ENCODE assay signal across 8 cellular contexts in genomic region chr20:47663354-47664067, GRCh38.
DNase-seq lines count a peak whose midpoint lies in the region; ATAC-seq and TF ChIP-seq lines count a peak whose summit lies in the region.

No MANE protein-coding gene starts in this region.

- no peak overlapping the region for H3K9ac ChIP-seq in KMS-11

- DNase-seq in G401 (ENCODE audit: low spot score) (peak; percentile 74), SHP77 (lab: John Stamatoyannopoulos, UW) (peak; percentile 10 to 59), foreskin fibroblast (peak; percentile 60 to 88), omental fat pad (ENCODE audit: low spot score) (peak; percentile 74), thoracic aorta (ENCODE audit: low spot score) (no peak)
- DNase-seq in activated T-helper 2 cell treated with anti-CD3 and anti-CD28 coated beads, Interferon-gamma antibody, Interleukin-2, Interleukin-4, amounts not matched to agents 10 μg/mL and 5 μg/mL and 100 μg/mL, durations not matched to agents 14 hours and 24 hours and 36 hours (ENCODE audit: low spot score) = peak; percentile 64

- peak overlapping the region; percentile 11 for H3K27ac Mint-ChIP-seq in activated T-helper 2 cell treated with anti-CD3 and anti-CD28 coated beads, Interferon-gamma antibody, Interleukin-2, Interleukin-4, amounts not matched to agents 10 μg/mL and 5 μg/mL and 100 μg/mL, durations not matched to agents 14 hours and 24 hours and 36 hours

- peaks cover 20% of the 10 kb centered on the region for H3K36me3 Mint-ChIP-seq in activated T-helper 2 cell treated with anti-CD3 and anti-CD28 coated beads, Interferon-gamma antibody, Interleukin-2, Interleukin-4, amounts not matched to agents 10 μg/mL and 5 μg/mL and 100 μg/mL, durations not matched to agents 14 hours and 24 hours and 36 hours (ENCODE audit: low read depth)

- peak; percentile 60 for ATAC-seq in omental fat pad (ENCODE audit: low FRiP score)
- peak; percentile 57 for ATAC-seq in thoracic aorta (ENCODE audit: insufficient number of reproducible peaks, low FRiP score, low read depth)
- ATAC-seq in GM21515 (IDR thresholded peaks at IDR 0.05; ENCODE audit: unreplicated experiment) = no peak

- H3K36me3 ChIP-seq in KMS-11 (ENCODE audit: insufficient read depth) (no peaks in the 10 kb centered on the region), thoracic aorta (peaks cover 7% of the 10 kb centered on the region)

- peak overlapping the region; percentile 4; the same call in 1 of the 2 replicates for H2AFZ ChIP-seq in KMS-11 (ENCODE audit: low read depth)

- no peak overlapping the region for H3K27ac ChIP-seq in KMS-11
- H3K27ac ChIP-seq in thoracic aorta = no peak overlapping the region

- H3K27me3 Mint-ChIP-seq in activated T-helper 2 cell treated with anti-CD3 and anti-CD28 coated beads, Interferon-gamma antibody, Interleukin-2, Interleukin-4, amounts not matched to agents 10 μg/mL and 5 μg/mL and 100 μg/mL, durations not matched to agents 14 hours and 24 hours and 36 hours (ENCODE audit: low read depth) = no peaks in the 10 kb centered on the region

- TF ChIP-seq CTCF in KMS-11 (conservative IDR thresholded peaks at IDR 0.05; ENCODE audit: low read depth, low read length) = peak; percentile 98
- peak; percentile 98 for TF ChIP-seq CTCF in foreskin fibroblast (IDR thresholded peaks at IDR 0.05; ENCODE audit: low read depth, low read length)
- TF ChIP-seq CTCF in omental fat pad (IDR thresholded peaks at IDR 0.05) = peak in 1 of 3 donors; percentile 56
- TF ChIP-seq CTCF in thoracic aorta (IDR thresholded peaks at IDR 0.05) = peak; percentile 95

- no peak overlapping the region for H3K4me2 ChIP-seq in KMS-11

- no peaks in the 10 kb centered on the region for H3K9me3 ChIP-seq in thoracic aorta

- in situ Hi-C loops in G401 (cut with HindIII; ENCODE audit: low sequenced_read_pairs) = no loop called here

- no peaks in the 10 kb centered on the region for H3K79me2 ChIP-seq in KMS-11 (ENCODE audit: insufficient read depth, low read depth)

- H3K4me1 ChIP-seq in KMS-11 (ENCODE audit: low read depth, poor library complexity, severe bottlenecking) = no peaks in the 10 kb centered on the region
- H3K4me1 ChIP-seq in thoracic aorta (ENCODE audit: control insufficient read depth in 1 of 2, low read depth in 2 of 2) = peaks cover 4 to 20% of the 10 kb centered on the region in 2 donors

- peaks cover 13% of the 10 kb centered on the region for H3K4me1 Mint-ChIP-seq in activated T-helper 2 cell treated with anti-CD3 and anti-CD28 coated beads, Interferon-gamma antibody, Interleukin-2, Interleukin-4, amounts not matched to agents 10 μg/mL and 5 μg/mL and 100 μg/mL, durations not matched to agents 14 hours and 24 hours and 36 hours (ENCODE audit: low read depth)

- H3K27me3 ChIP-seq in KMS-11 (ENCODE audit: insufficient read depth, low read depth) (no peaks in the 10 kb centered on the region; the same call in 1 of the 2 replicates), thoracic aorta (replicated peaks; ENCODE audit: insufficient read depth) (no peaks in the 10 kb centered on the region)

- intact Hi-C loops in activated T-helper 2 cell treated with anti-CD3 and anti-CD28 coated beads, Interferon-gamma antibody, Interleukin-2, Interleukin-4, amounts not matched to agents 10 μg/mL and 5 μg/mL and 100 μg/mL, durations not matched to agents 14 hours and 24 hours and 36 hours (cut with micrococcal nuclease) = loop anchor here (5.0 kb wide), 1 partner anchor 959 kb away; no protein-coding TSS in a partner anchor

- H3K4me3 Mint-ChIP-seq in activated T-helper 2 cell treated with anti-CD3 and anti-CD28 coated beads, Interferon-gamma antibody, Interleukin-2, Interleukin-4, amounts not matched to agents 10 μg/mL and 5 μg/mL and 100 μg/mL, durations not matched to agents 14 hours and 24 hours and 36 hours (ENCODE audit: low read depth) = no peak overlapping the region

- H3K9me3 Mint-ChIP-seq in activated T-helper 2 cell treated with anti-CD3 and anti-CD28 coated beads, Interferon-gamma antibody, Interleukin-2, Interleukin-4, amounts not matched to agents 10 μg/mL and 5 μg/mL and 100 μg/mL, durations not matched to agents 14 hours and 24 hours and 36 hours = no peaks in the 10 kb centered on the region

- no peak overlapping the region for H3K4me3 ChIP-seq in KMS-11 (IDR thresholded peaks at IDR 0.05; ENCODE audit: insufficient read depth, low read depth, low read length)
- no peak overlapping the region for H3K4me3 ChIP-seq in foreskin fibroblast (ENCODE audit: low read depth in 1 of 2, low read length in 2 of 2)
- H3K4me3 ChIP-seq in thoracic aorta = no peak overlapping the region

- no peaks in the 10 kb centered on the region for H4K20me1 ChIP-seq in KMS-11 (ENCODE audit: insufficient read depth)
